Comparison of ENCODE assay signal across 9 cellular contexts in genomic region chr1:116786049-116786448, GRCh38. TPM values are rescaled to one million over a fixed set of nuclear protein-coding genes. Genes with fewer than 3 reads are reported as not detected.
"Had no signal": no experiment of that assay in that cellular context is flagged by ENCODE, and none has a peak within 500 bp of the region (broad histone marks: within the 10 kb centered on the region; RNA-seq: fewer than 3 reads in every experiment).

No MANE protein-coding gene starts in this region.

- H3K4me2 ChIP-seq: GM23338 had no signal

- H3K9me3 Mint-ChIP-seq: GM23338 had no signal

- H3K4me3 ChIP-seq: GM23338 had no signal

- H3K4me1 Mint-ChIP-seq: GM23338, H9 had no signal

- H3K27ac ChIP-seq: HL-60 had no signal

- H3K4me3 Mint-ChIP-seq: GM23338, H9, IgD-negative memory B cell had no signal

- H3K36me3 Mint-ChIP-seq: IgD-negative memory B cell had no signal

- FAIRE-seq: H1, H54, HepG2 had no signal

- ATAC-seq: GM23338, HepG2 had no signal

- DNase-seq: H9, HCEC 1CT had no signal

- H3K27ac Mint-ChIP-seq: GM23338, H9, IgD-negative memory B cell had no signal

RNA-seq across cellular contexts. Expression of gene CD2, which starts 31.8 kb away (rescaled TPM):
- total RNA-seq: GM23338, H1, H9, HepG2, HT1080 had no signal
- polyA plus RNA-seq: GM23338, H1, HepG2 had no signal
